8 cellular contexts compared by ENCODE assay signal in genomic region chr17:7841622-7842379, GRCh38. TPM values are rescaled to one million over a fixed set of nuclear protein-coding genes. Genes with fewer than 3 reads are reported as not detected.
DNase-seq lines count a peak whose midpoint lies in the region; ATAC-seq, FAIRE-seq and TF ChIP-seq lines count a peak whose summit lies in the region.

No MANE protein-coding gene starts in this region.

- H3K9ac ChIP-seq in endothelial cell of umbilical vein (replicated peaks; ENCODE audit: extremely low read depth, insufficient read depth, low read length), result peak overlapping the region; percentile 99

- H3K4me2 ChIP-seq in endothelial cell of umbilical vein (ENCODE audit: insufficient read depth, low read length), result peak overlapping the region; percentile 62

- TF ChIP-seq POLR2A in endothelial cell of umbilical vein (IDR thresholded peaks at IDR 0.05; ENCODE audit: low read depth, low read length), result peak; percentile 53

- H3K4me3 ChIP-seq in ACC112 (ENCODE audit: low read depth, low read length) (peak overlapping the region; percentile 84), endothelial cell of umbilical vein (replicated peaks in 1 of 3; ENCODE audit: insufficient read depth in 1 of 3, low read depth in 1 of 3, low read length in 3 of 3) (peak overlapping the region; percentile 39 to 71 (median 58))

- POLR2A ChIA-PET in endothelial cell of umbilical vein (lab: Charles Lee), result interaction anchor here (1.1 to 2.0 kb wide), 2 partner anchors 14 to 15 kb away, joined by 4 to 12 read pairs; partner anchors contain the start of genes CYB5D1 and NAA38

- DNase-seq in HT1080 (ENCODE audit: low read depth) (peak; percentile 82), NOMO-1 treated with DMSO at 0.1 percent for 48 hours (lab: John Stamatoyannopoulos, UW; ENCODE audit: unreplicated experiment) (peak; percentile 64), endothelial cell of umbilical vein (ENCODE audit: low read depth, low spot score) (peak; percentile 92), middle frontal gyrus (ENCODE audit: extremely low spot score, low spot score) (peak; percentile 79)
- peak; percentile 97 for DNase-seq in activated CD8-positive, alpha-beta memory T cell treated with anti-CD3 and anti-CD28 coated beads, Interleukin-2, amount 50 U/mL, for 4 hours
- DNase-seq in stimulated activated CD8-positive, alpha-beta memory T cell treated with anti-CD3 and anti-CD28 coated beads, Interleukin-2, amount 100 ng/mL, for 48 hours (ENCODE audit: low read depth in 2 of 2), result peak; percentile 88 to 90

- peaks cover 33% of the 10 kb centered on the region for H3K79me2 ChIP-seq in ACC112 (ENCODE audit: control insufficient read depth, insufficient read depth, low read length, unreplicated experiment)
- peaks cover 10% of the 10 kb centered on the region for H3K79me2 ChIP-seq in endothelial cell of umbilical vein (ENCODE audit: control insufficient read depth, insufficient read depth, low read length)

- H4K20me1 ChIP-seq in endothelial cell of umbilical vein (replicated peaks; ENCODE audit: control insufficient read depth, extremely low read depth, insufficient read depth, low read length), result no peaks in the 10 kb centered on the region

- ATAC-seq in GM18867 (IDR thresholded peaks at IDR 0.05; ENCODE audit: unreplicated experiment), result peak; percentile 25

- H2AFZ ChIP-seq in ACC112 (ENCODE audit: low read length, unreplicated experiment), result peak overlapping the region; percentile 31
- H2AFZ ChIP-seq in endothelial cell of umbilical vein (ENCODE audit: low read depth, low read length), result peak overlapping the region; percentile 23

- peak in 1 of 2 donors; percentile 10 for TF ChIP-seq CTCF in endothelial cell of umbilical vein (IDR thresholded peaks at IDR 0.05; ENCODE audit: extremely low read depth in 1 of 2, insufficient read depth in 1 of 2, low read depth in 1 of 2, low read length in 2 of 2)

- no peaks in the 10 kb centered on the region; the same call in 1 of the 2 replicates for H3K36me3 ChIP-seq in ACC112 (ENCODE audit: insufficient read depth, low read length)
- H3K36me3 ChIP-seq in endothelial cell of umbilical vein (ENCODE audit: control insufficient read depth in 2 of 2, extremely low read depth in 1 of 2, insufficient read depth in 2 of 2, low read length in 2 of 2), result peaks cover 0 to 10% of the 10 kb centered on the region in 2 experiments

- no peaks in the 10 kb centered on the region for H3K9me1 ChIP-seq in endothelial cell of umbilical vein (replicated peaks; ENCODE audit: control insufficient read depth, extremely low read depth, insufficient read depth, low read length)

- H3K27ac ChIP-seq in ACC112 (ENCODE audit: low read depth, low read length) (peak overlapping the region; percentile 99), endothelial cell of umbilical vein (ENCODE audit: insufficient read depth, low read depth, low read length) (peak overlapping the region; percentile 99)

- intact Hi-C loops in endothelial cell of umbilical vein (cut with micrococcal nuclease), result loop anchor here (1.0 to 10.0 kb wide), 4 partner anchors 46 to 280 kb away; partner anchors contain the start of genes FXR2, HES7, TP53 and WRAP53

- no TSS peak for BruUV-seq in endothelial cell of umbilical vein (replicated peaks; lab: Mats Ljungman, UMichigan)

- no peaks in the 10 kb centered on the region for H3K27me3 ChIP-seq in ACC112 (ENCODE audit: insufficient read depth, low read length)
- no peaks in the 10 kb centered on the region for H3K27me3 ChIP-seq in endothelial cell of umbilical vein (ENCODE audit: control insufficient read depth in 2 of 2, insufficient read depth in 2 of 2, low read length in 2 of 2)

- FAIRE-seq in endothelial cell of umbilical vein (lab: Jason Lieb, UNC), result peak; percentile 76

- peaks cover 29% of the 10 kb centered on the region for H3K4me1 ChIP-seq in ACC112 (ENCODE audit: control insufficient read depth, insufficient read depth, low read length, unreplicated experiment)
- H3K4me1 ChIP-seq in endothelial cell of umbilical vein (ENCODE audit: control insufficient read depth, extremely low read depth, insufficient read depth, low read length), result peaks cover 29% of the 10 kb centered on the region

- H3K9me3 ChIP-seq in endothelial cell of umbilical vein (replicated peaks; ENCODE audit: control insufficient read depth, insufficient read depth, low read length), result no peaks in the 10 kb centered on the region

- dilution Hi-C loops in endothelial cell of umbilical vein (cut with MboI; ENCODE audit: extremely low pct_ligation_motif_present, low sequenced_read_pairs), result no loop called here

- CTCF ChIA-PET in endothelial cell of umbilical vein (lab: Charles Lee), result interaction anchor here (0.6 to 1.8 kb wide), 3 partner anchors 10 to 15 kb away, joined by 3 to 7 read pairs (median 3); partner anchors contain the start of gene NAA38

TF ChIP-seq in endothelial cell of umbilical vein, 7 proteins besides CTCF, POLR2A, EP300 and RAD21:
- peak; percentile 51 for TF ChIP-seq FOS (IDR thresholded peaks at IDR 0.05; ENCODE audit: borderline replicate concordance, insufficient read depth, low read length)
- no peak for TF ChIP-seq GATA2 (IDR thresholded peaks at IDR 0.05; ENCODE audit: insufficient read depth, insufficient read length, low read depth, low read length)

RNA-seq across cellular contexts. Expression of gene KDM6B, which starts 7.8 kb away (rescaled TPM):
- total RNA-seq in HT1080 (2014; rRNA removed; shearing (Covaris generic)), result 0.27 and 0.87 TPM in 2 replicates
- polyA plus RNA-seq in HT1080 (2015; cell fraction: cytosol; rRNA removed), result 2.8 and 3.0 TPM in 2 replicates
- 7.4 TPM in 2 replicates for polyA plus RNA-seq in HT1080 (2015; cell fraction: nucleus; rRNA removed)
- total RNA-seq in endothelial cell of umbilical vein, result 17.8 and 19.2 TPM in 2 replicates
- 1.8 and 2.0 TPM in 2 replicates for polyA plus RNA-seq in endothelial cell of umbilical vein
- polyA plus RNA-seq in endothelial cell of umbilical vein (2011; cell fraction: cytosol; rRNA removed), result 1.2 and 1.7 TPM in 2 replicates
- polyA plus RNA-seq in endothelial cell of umbilical vein (2011; cell fraction: nucleus; rRNA removed), result 9.3 and 13.0 TPM in 2 replicates
- polyA plus RNA-seq in endothelial cell of umbilical vein (2012), result 6.6 and 13.4 TPM in 2 replicates
- 4.9 and 9.7 TPM in 2 replicates for polyA minus RNA-seq in endothelial cell of umbilical vein
- polyA minus RNA-seq in endothelial cell of umbilical vein (2011; cell fraction: cytosol; rRNA and poly(A)+ RNA removed), result 4.9 TPM
- 22.5 and 24.4 TPM in 2 replicates for polyA minus RNA-seq in endothelial cell of umbilical vein (2011; cell fraction: nucleus; rRNA and poly(A)+ RNA removed)

RNA-seq across cellular contexts. Expression of gene TMEM88, which starts 13.1 kb away (rescaled TPM):
- total RNA-seq in HT1080 (2014; rRNA removed; shearing (Covaris generic)), result 0.88 TPM in 1 of 2 replicates, not detected in the other
- 0.61 TPM in 1 of 2 replicates, not detected in the other for polyA plus RNA-seq in HT1080 (2015; cell fraction: cytosol; rRNA removed)
- polyA plus RNA-seq in HT1080 (2015; cell fraction: nucleus; rRNA removed), result 0.47 and 0.88 TPM in 2 replicates
- total RNA-seq in endothelial cell of umbilical vein, result 39.2 and 53.4 TPM in 2 replicates
- polyA plus RNA-seq in endothelial cell of umbilical vein, result 165 and 185 TPM in 2 replicates
- polyA plus RNA-seq in endothelial cell of umbilical vein (2011; cell fraction: cytosol; rRNA removed), result 106 and 108 TPM in 2 replicates
- 35.2 TPM in 2 replicates for polyA plus RNA-seq in endothelial cell of umbilical vein (2011; cell fraction: nucleus; rRNA removed)
- polyA plus RNA-seq in endothelial cell of umbilical vein (2012), result 15.7 and 18.9 TPM in 2 replicates
- 17.3 and 23.4 TPM in 2 replicates for polyA minus RNA-seq in endothelial cell of umbilical vein
- not detected for polyA minus RNA-seq in endothelial cell of umbilical vein (2011; cell fraction: cytosol; rRNA and poly(A)+ RNA removed)
- polyA minus RNA-seq in endothelial cell of umbilical vein (2011; cell fraction: nucleus; rRNA and poly(A)+ RNA removed), result 9.3 and 9.6 TPM in 2 replicates

RNA-seq across cellular contexts. Expression of gene NAA38, which starts 15.6 kb away (rescaled TPM):
- 98.2 and 168 TPM in 2 replicates for total RNA-seq in HT1080 (2014; rRNA removed; shearing (Covaris generic))
- polyA plus RNA-seq in HT1080 (2015; cell fraction: cytosol; rRNA removed), result 46.6 and 75.3 TPM in 2 replicates
- 32.2 and 33.5 TPM in 2 replicates for polyA plus RNA-seq in HT1080 (2015; cell fraction: nucleus; rRNA removed)
- total RNA-seq in endothelial cell of umbilical vein, result 119 TPM in 2 replicates
- 267 and 363 TPM in 2 replicates for polyA plus RNA-seq in endothelial cell of umbilical vein
- polyA plus RNA-seq in endothelial cell of umbilical vein (2011; cell fraction: cytosol; rRNA removed), result 122 and 161 TPM in 2 replicates
- 57.9 and 63.9 TPM in 2 replicates for polyA plus RNA-seq in endothelial cell of umbilical vein (2011; cell fraction: nucleus; rRNA removed)
- polyA plus RNA-seq in endothelial cell of umbilical vein (2012), result 75.5 and 87.5 TPM in 2 replicates
- polyA minus RNA-seq in endothelial cell of umbilical vein, result 44.0 and 54.0 TPM in 2 replicates
- 158 TPM for polyA minus RNA-seq in endothelial cell of umbilical vein (2011; cell fraction: cytosol; rRNA and poly(A)+ RNA removed)
- polyA minus RNA-seq in endothelial cell of umbilical vein (2011; cell fraction: nucleus; rRNA and poly(A)+ RNA removed), result 14.4 and 33.0 TPM in 2 replicates

RNA-seq across cellular contexts. Expression of gene CYB5D1, which starts 16.0 kb away (rescaled TPM):
- 4.8 and 6.4 TPM in 2 replicates for total RNA-seq in HT1080 (2014; rRNA removed; shearing (Covaris generic))
- 5.7 and 5.9 TPM in 2 replicates for polyA plus RNA-seq in HT1080 (2015; cell fraction: cytosol; rRNA removed)
- 8.6 and 8.8 TPM in 2 replicates for polyA plus RNA-seq in HT1080 (2015; cell fraction: nucleus; rRNA removed)
- 16.8 and 18.1 TPM in 2 replicates for total RNA-seq in endothelial cell of umbilical vein
- 7.7 and 9.4 TPM in 2 replicates for polyA plus RNA-seq in endothelial cell of umbilical vein
- 6.9 and 7.5 TPM in 2 replicates for polyA plus RNA-seq in endothelial cell of umbilical vein (2011; cell fraction: cytosol; rRNA removed)
- 13.0 and 15.9 TPM in 2 replicates for polyA plus RNA-seq in endothelial cell of umbilical vein (2011; cell fraction: nucleus; rRNA removed)
- polyA plus RNA-seq in endothelial cell of umbilical vein (2012), result 8.4 and 9.9 TPM in 2 replicates
- 8.3 and 15.0 TPM in 2 replicates for polyA minus RNA-seq in endothelial cell of umbilical vein
- polyA minus RNA-seq in endothelial cell of umbilical vein (2011; cell fraction: cytosol; rRNA and poly(A)+ RNA removed), result 9.1 TPM
- polyA minus RNA-seq in endothelial cell of umbilical vein (2011; cell fraction: nucleus; rRNA and poly(A)+ RNA removed), result 7.2 and 8.7 TPM in 2 replicates

RNA-seq across cellular contexts. Expression of gene CHD3, which starts 46.8 kb away (rescaled TPM):
- 82.5 and 84.7 TPM in 2 replicates for total RNA-seq in HT1080 (2014; rRNA removed; shearing (Covaris generic))
- polyA plus RNA-seq in HT1080 (2015; cell fraction: cytosol; rRNA removed), result 35.8 and 39.0 TPM in 2 replicates
- polyA plus RNA-seq in HT1080 (2015; cell fraction: nucleus; rRNA removed), result 107 and 119 TPM in 2 replicates
- total RNA-seq in endothelial cell of umbilical vein, result 185 and 189 TPM in 2 replicates
- 102 and 108 TPM in 2 replicates for polyA plus RNA-seq in endothelial cell of umbilical vein
- polyA plus RNA-seq in endothelial cell of umbilical vein (2011; cell fraction: cytosol; rRNA removed), result 49.9 and 71.3 TPM in 2 replicates
- polyA plus RNA-seq in endothelial cell of umbilical vein (2011; cell fraction: nucleus; rRNA removed), result 282 and 317 TPM in 2 replicates
- polyA plus RNA-seq in endothelial cell of umbilical vein (2012), result 104 and 141 TPM in 2 replicates
- polyA minus RNA-seq in endothelial cell of umbilical vein, result 169 and 172 TPM in 2 replicates
- polyA minus RNA-seq in endothelial cell of umbilical vein (2011; cell fraction: cytosol; rRNA and poly(A)+ RNA removed), result 55.1 TPM
- polyA minus RNA-seq in endothelial cell of umbilical vein (2011; cell fraction: nucleus; rRNA and poly(A)+ RNA removed), result 98.9 and 110 TPM in 2 replicates

Comparison
In these comparisons a context has a peak if more than half of its experiments do, and no peak if none do; other contexts are left out.
1. Peak in every context shown above with its lines: DNase-seq, ATAC-seq, H3K4me3 ChIP-seq and H3K27ac ChIP-seq.
2. RNA of gene KDM6B, which starts 7.8 kb away (total RNA-seq): 17.8 to 19.2 TPM in endothelial cell of umbilical vein; 0.27 to 0.87 TPM in HT1080; every median in the first group is over 10 times any median in the second.
3. RNA of gene TMEM88, which starts 13.1 kb away (total RNA-seq): 39.2 to 53.4 TPM in endothelial cell of umbilical vein; 0.88 TPM in HT1080; every median in the first group is over 10 times any median in the second.